Comparison of ENCODE assay signal across 34 cellular contexts in the genomic region with DNA sequence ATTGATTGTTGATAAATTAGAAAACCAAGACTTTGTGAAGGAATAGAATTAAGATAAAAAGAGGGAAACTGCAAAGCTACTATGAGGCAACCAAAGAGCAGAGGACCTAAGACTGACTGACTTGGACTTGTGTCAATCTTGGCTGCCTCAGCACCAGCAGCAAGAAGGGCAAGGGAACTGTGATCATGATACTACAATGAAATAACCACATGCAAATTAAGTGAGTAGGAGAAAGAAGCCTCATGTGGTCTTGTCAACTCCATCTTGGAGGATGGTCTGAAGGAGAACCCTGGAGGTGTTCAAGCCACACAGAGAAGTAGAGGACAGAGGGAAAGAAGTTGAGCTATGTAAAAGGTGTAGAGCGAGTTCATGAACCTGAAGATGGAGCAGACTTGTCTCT. TPM values are rescaled to one million over a fixed set of nuclear protein-coding genes. Genes with fewer than 3 reads are reported as not detected.
"Had no signal": no experiment of that assay in that cellular context is flagged by ENCODE, and none has a peak within 500 bp of the region (broad histone marks: within the 10 kb centered on the region; RNA-seq: fewer than 3 reads in every experiment).

No MANE protein-coding gene starts in this region.

- H3K27me3 ChIP-seq: adrenal gland, MG63, Peyer's patch had no signal

- H3K27me3 Mint-ChIP-seq: activated CD4-positive, alpha-beta memory T cell treated with anti-CD3 and anti-CD28 coated beads for 36 hours had no signal

- H3K27ac ChIP-seq: adrenal gland, Peyer's patch, RWPE1, VCaP had no signal

- ATAC-seq: activated naive CD4-positive, alpha-beta T cell treated with anti-CD3 and anti-CD28 coated beads, Interleukin-2, amount 50 U/mL, for 72 hours; activated T-cell treated with anti-CD3 and anti-CD28 coated beads, Interleukin-2, amount 50 U/mL, for 4 hours; PC-3; Right ventricle myocardium inferior had no signal

- H3K4me1 Mint-ChIP-seq: activated B cell treated with CpG ODN at 0.5 μM for 24 hours, brain had no signal

- H3K4me3 Mint-ChIP-seq: activated B cell treated with CpG ODN at 0.5 μM for 24 hours; activated CD4-positive, alpha-beta memory T cell treated with anti-CD3 and anti-CD28 coated beads for 36 hours; activated naive CD4-positive, alpha-beta T cell treated with anti-CD3 and anti-CD28 coated beads for 36 hours; activated T-cell treated with anti-CD3 and anti-CD28 coated beads, Interleukin-2, amount 50 U/mL, for 4 hours; activated T-helper 1 cell treated with anti-CD3 and anti-CD28 coated beads, Interleukin-12 subunit alpha, Interleukin-12 subunit beta, Interleukin-2, Interleukin-4 antibody, amounts not matched to agents 30 ng/mL and 10 ng/mL and 1 ng/mL, durations not matched to agents 14 hours and 24 hours and 36 hours; brain had no signal

- H3K9me3 Mint-ChIP-seq: activated B cell treated with CpG ODN at 0.5 μM for 24 hours; activated CD4-positive, alpha-beta memory T cell treated with anti-CD3 and anti-CD28 coated beads for 36 hours; activated T-cell treated with anti-CD3 and anti-CD28 coated beads, Interleukin-2, amount 50 U/mL, for 4 hours; activated T-helper 1 cell treated with anti-CD3 and anti-CD28 coated beads, Interleukin-12 subunit alpha, Interleukin-12 subunit beta, Interleukin-2, Interleukin-4 antibody, amounts not matched to agents 30 ng/mL and 10 ng/mL and 1 ng/mL, durations not matched to agents 14 hours and 24 hours and 36 hours; brain had no signal

- H3K4me1 ChIP-seq: Peyer's patch had no signal

- H3K27ac Mint-ChIP-seq: activated B cell treated with CpG ODN at 0.5 μM for 24 hours; activated CD4-positive, alpha-beta memory T cell treated with anti-CD3 and anti-CD28 coated beads for 36 hours; activated naive CD4-positive, alpha-beta T cell treated with anti-CD3 and anti-CD28 coated beads for 36 hours; activated naive CD4-positive, alpha-beta T cell treated with anti-CD3 and anti-CD28 coated beads, Interleukin-2, amount 50 U/mL, for 72 hours; activated T-helper 1 cell treated with anti-CD3 and anti-CD28 coated beads, Interleukin-12 subunit alpha, Interleukin-12 subunit beta, Interleukin-2, Interleukin-4 antibody, amounts not matched to agents 30 ng/mL and 10 ng/mL and 1 ng/mL, durations not matched to agents 14 hours and 24 hours and 36 hours; brain had no signal

- DNase-seq: activated B cell treated with CpG ODN at 0.5 μM for 24 hours; activated CD4-positive, alpha-beta memory T cell treated with anti-CD3 and anti-CD28 coated beads for 36 hours; activated CD4-positive, alpha-beta T cell treated with anti-CD3 and anti-CD28 coated beads for 4 hours; activated CD4-positive, alpha-beta T cell treated with anti-CD3 and anti-CD28 coated beads, Interleukin-2, amount 50 U/mL, for 1 hour; activated CD4-positive, CD25-positive, alpha-beta regulatory T cell treated with anti-CD3 and anti-CD28 coated beads, Interleukin-2, amount 50 U/mL, for 72 hours; activated CD8-positive, alpha-beta memory T cell treated with anti-CD3 and anti-CD28 coated beads, Interleukin-2, amount 50 U/mL, for 4 hours; activated gamma-delta T cell treated with Interleukin-2 at 50 U/mL for 16 hours; activated naive CD4-positive, alpha-beta T cell treated with anti-CD3 and anti-CD28 coated beads for 36 hours; activated T-cell treated with anti-CD3 and anti-CD28 coated beads for 4 hours; activated T-cell treated with anti-CD3 and anti-CD28 coated beads, Interleukin-2, amount 50 U/mL, for 4 hours; adrenal gland; caudate nucleus; cerebellar nuclear complex; MG63; NCI-H1048; NCI-H1105 treated with DMSO at 0.1 percent for 48 hours; NCI-H1436; NCI-H1694; NCI-H2029; NCI-H345; NCI-H524 treated with DMSO at 0.1 percent for 48 hours; NK-92 treated with Interleukin-12 subunit alpha and Interleukin-12 subunit beta, amount 100 ng/mL, for 24 hours; PC-3; Peyer's patch; SW 1271; T-helper 1 cell; T-helper 2 cell; T-helper 9 cell had no signal

- H3K36me3 Mint-ChIP-seq: activated CD4-positive, alpha-beta memory T cell treated with anti-CD3 and anti-CD28 coated beads for 36 hours; activated naive CD4-positive, alpha-beta T cell treated with anti-CD3 and anti-CD28 coated beads, Interleukin-2, amount 50 U/mL, for 72 hours; brain had no signal

RNA-seq across cellular contexts. Expression of a gene that starts 47.3 kb away (rescaled TPM):
- total RNA-seq: activated CD4-positive, alpha-beta memory T cell treated with anti-CD3 and anti-CD28 coated beads for 36 hours; activated naive CD4-positive, alpha-beta T cell treated with anti-CD3 and anti-CD28 coated beads for 36 hours; activated naive CD4-positive, alpha-beta T cell treated with anti-CD3 and anti-CD28 coated beads, Interleukin-2, amount 50 U/mL, for 72 hours; activated T-cell treated with anti-CD3 and anti-CD28 coated beads, Interleukin-2, amount 50 U/mL, for 4 hours; activated T-helper 1 cell treated with anti-CD3 and anti-CD28 coated beads, Interleukin-12 subunit alpha, Interleukin-12 subunit beta, Interleukin-2, Interleukin-4 antibody, amounts not matched to agents 30 ng/mL and 10 ng/mL and 1 ng/mL, durations not matched to agents 14 hours and 24 hours and 36 hours had no signal
